8 cellular contexts compared by ENCODE assay signal in the genomic region with DNA sequence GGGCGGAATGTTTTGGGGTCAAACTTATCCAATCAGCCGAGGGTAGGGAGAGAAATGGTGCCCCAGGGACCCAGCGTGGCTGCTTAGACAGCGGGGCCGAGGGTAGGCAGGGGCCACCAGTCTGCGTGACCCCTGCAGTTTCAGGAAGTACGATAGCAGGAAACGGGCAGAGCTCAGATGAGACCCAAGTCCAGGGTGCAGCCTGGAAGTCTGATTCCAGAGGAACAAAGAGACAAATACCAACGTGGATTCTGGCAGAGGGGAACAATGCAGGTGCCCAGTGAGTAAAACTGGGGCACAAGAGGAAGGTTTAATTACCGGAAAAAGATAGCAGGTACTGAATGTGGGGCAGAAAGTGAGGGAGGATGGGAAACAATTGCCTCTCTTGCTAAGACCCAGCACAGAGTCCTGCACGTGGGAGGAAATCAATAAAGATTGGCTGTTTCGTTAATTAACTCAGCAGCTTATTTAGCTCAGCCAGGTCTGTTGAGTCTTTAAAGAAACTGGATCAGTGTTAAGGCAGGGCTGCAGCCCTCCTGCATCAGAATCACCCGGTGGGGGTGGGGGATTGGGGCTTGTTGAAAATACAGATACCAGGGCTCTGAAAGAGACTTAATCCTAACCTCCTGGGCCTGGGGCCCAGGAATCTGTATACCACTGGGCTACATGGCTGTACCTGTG. TPM values are rescaled to one million over a fixed set of nuclear protein-coding genes. Genes with fewer than 3 reads are reported as not detected.
DNase-seq lines count a peak whose midpoint lies in the region; ATAC-seq and TF ChIP-seq lines count a peak whose summit lies in the region.

No MANE protein-coding gene starts in this region.

- no peak for TF ChIP-seq POLR2A in lower leg skin (IDR thresholded peaks at IDR 0.05)

- DNase-seq in ascending aorta (ENCODE audit: low spot score in 2 of 2) (peak in 1 of 2 donors; percentile 10), natural killer cell (no peak), iPS-NIHi11 (ENCODE audit: low spot score) (no peak), globus pallidus (ENCODE audit: low spot score) (no peak), lower leg skin (ENCODE audit: low spot score in 2 of 2) (no peak), DMS 273 treated with DMSO at 0.1 percent for 48 hours (lab: John Stamatoyannopoulos, UW) (no peak)

- H3K4me1 Mint-ChIP-seq in natural killer cell: peaks cover 6 to 15% of the 10 kb centered on the region in 2 donors

- WGBS in lower leg skin, 2 donors: 40 to 45% methylated on average over 13 of the region's 13 CpGs

- H3K27me3 Mint-ChIP-seq in natural killer cell (ENCODE audit: low read depth in 2 of 2): peaks cover 0 to 6% of the 10 kb centered on the region in 2 donors

- H3K4me3 Mint-ChIP-seq in natural killer cell: peak overlapping the region; percentile 82

- peak overlapping the region in 1 of 2 donors; percentile 13 for H3K27ac ChIP-seq in ascending aorta

- no peaks in the 10 kb centered on the region for H3K9me3 ChIP-seq in ascending aorta

- H3K4me3 ChIP-seq in GM08714 (ENCODE audit: low read length): peak overlapping the region; percentile 60; the same call in 1 of the 2 replicates
- peak overlapping the region; percentile 26 to 40 for H3K4me3 ChIP-seq in ascending aorta
- no peak overlapping the region for H3K4me3 ChIP-seq in lower leg skin (ENCODE audit: low read depth, poor library complexity, severe bottlenecking)

- no peaks in the 10 kb centered on the region for H3K36me3 Mint-ChIP-seq in natural killer cell

- no peaks in the 10 kb centered on the region for H3K36me3 ChIP-seq in ascending aorta

- intact Hi-C loops in ascending aorta (cut with DNase I) (no loop called here), natural killer cell (cut with micrococcal nuclease) (no loop called here), lower leg skin (cut with DNase I; ENCODE audit: low total_unique reads) (no loop called here)

- ATAC-seq in HG02981 (IDR thresholded peaks at IDR 0.05; ENCODE audit: unreplicated experiment): peak; percentile 60
- peak; percentile 51 to 61 (median 53) for ATAC-seq in natural killer cell

- H3K27ac Mint-ChIP-seq in natural killer cell: peak overlapping the region; percentile 69 to 90

- H3K27me3 ChIP-seq in ascending aorta: no peaks in the 10 kb centered on the region

- H3K9me3 Mint-ChIP-seq in natural killer cell: no peaks in the 10 kb centered on the region

- no peaks in the 10 kb centered on the region for H3K4me1 ChIP-seq in ascending aorta

- no peak for TF ChIP-seq CTCF in ascending aorta (IDR thresholded peaks at IDR 0.05)
- TF ChIP-seq CTCF in natural killer cell (IDR thresholded peaks at IDR 0.05): no peak
- no peak for TF ChIP-seq CTCF in lower leg skin (IDR thresholded peaks at IDR 0.05)

RNA-seq across cellular contexts. Expression of gene NFE2L3, which starts 50.4 kb away (rescaled TPM):
- 10.0 TPM for total RNA-seq in ascending aorta
- total RNA-seq in natural killer cell: 1 to 10 TPM in 1 of 3 donors, under 1 TPM in 2; 0.68 to 2.0 (median 1.00) TPM
- 10 to 100 TPM; 37.9 to 59.1 (median 45.0) TPM for total RNA-seq in lower leg skin
